8 cellular contexts compared by ENCODE assay signal in the genomic region with DNA sequence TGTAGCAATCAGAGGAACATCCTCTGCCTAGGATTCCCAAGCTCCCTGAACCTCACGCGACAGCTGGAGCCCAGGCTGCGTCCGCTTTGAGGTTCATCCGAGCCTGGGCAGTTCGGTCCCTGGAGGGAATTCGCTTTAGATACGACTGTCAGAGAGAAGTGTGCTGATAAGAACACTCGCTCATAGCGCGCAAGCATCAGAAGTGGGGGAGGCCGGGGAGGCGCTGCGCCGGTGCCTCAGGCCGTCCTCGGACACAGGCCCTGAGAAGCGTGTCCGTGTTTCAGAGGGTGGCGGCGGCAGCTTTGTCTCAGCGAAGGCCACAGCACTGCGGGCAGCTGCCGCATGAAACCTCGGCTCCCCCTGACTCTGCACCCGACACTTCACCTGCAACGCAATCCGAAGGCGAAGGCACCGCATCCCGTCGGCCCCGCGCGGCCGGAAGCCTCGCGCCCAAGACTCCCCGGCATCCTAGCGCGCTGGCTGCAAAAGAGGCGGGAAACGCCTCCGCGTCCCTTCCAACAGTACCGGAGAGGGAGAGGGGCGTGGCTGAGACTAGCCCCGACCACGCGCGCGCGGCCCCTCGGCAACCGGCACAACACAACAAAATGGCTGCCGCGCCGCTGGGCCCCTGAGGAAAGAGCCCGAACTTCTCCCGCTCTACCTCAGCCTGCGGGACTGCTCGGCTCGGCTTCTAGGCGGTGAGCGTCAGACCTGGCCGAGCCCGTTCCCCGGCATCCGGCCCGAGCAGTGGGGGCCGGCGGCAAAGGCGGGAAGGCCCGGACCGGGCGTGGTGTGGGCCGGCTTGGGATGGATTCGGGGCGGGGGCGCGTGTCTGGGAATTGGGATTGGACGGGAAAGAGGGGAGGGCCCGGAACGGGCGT. TPM values are rescaled to one million over a fixed set of nuclear protein-coding genes. Genes with fewer than 3 reads are reported as not detected.
DNase-seq lines count a peak whose midpoint lies in the region; ATAC-seq and TF ChIP-seq lines count a peak whose summit lies in the region.

TSS of gene CNTRL (plus strand) at position 586 of the 881 bp plus-strand sequence. CDS start 13,372 bp downstream, outside the sequence.

- no peak for TF ChIP-seq CTCF in mucosa of descending colon (IDR thresholded peaks at IDR 0.05)

- intact Hi-C loops in mucosa of descending colon (cut with DNase I, micrococcal nuclease), result no loop called here

- ATAC-seq in GM21619 (IDR thresholded peaks at IDR 0.05; ENCODE audit: unreplicated experiment) (peak; percentile 63), mucosa of descending colon (peak; percentile 93)

- H3K4me3 ChIP-seq in Jurkat, Clone E6-1 (ENCODE audit: low read length), result peak within 1 kb of the TSS; percentile 90
- H3K4me3 ChIP-seq in mucosa of descending colon, result peak within 1 kb of the TSS; percentile 49

- no peaks in the 10 kb centered on the region for H3K9me3 ChIP-seq in mucosa of descending colon

- no peaks in the 10 kb centered on the region for H3K36me3 ChIP-seq in mucosa of descending colon (ENCODE audit: low read depth)

- DNase-seq in DMS114 treated with DMSO at 0.1 percent for 48 hours (lab: John Stamatoyannopoulos, UW; ENCODE audit: unreplicated experiment), result peak; percentile 80
- DNase-seq in Jurkat, Clone E6-1 (ENCODE audit: low read depth, low spot score), result peak; percentile 90
- peak; percentile 83 for DNase-seq in OCI-M2 (lab: John Stamatoyannopoulos, UW; ENCODE audit: unreplicated experiment)
- DNase-seq in activated T-cell treated with anti-CD3 and anti-CD28 coated beads for 24 hours (ENCODE audit: low read depth), result peak; percentile 89
- peak; percentile 52 for DNase-seq in epidermal melanocyte (ENCODE audit: insufficient read length, low spot score)
- DNase-seq in mucosa of descending colon, result peak; percentile 86 to 93 (median 87)
- peak; percentile 50 to 65 for DNase-seq in stimulated activated CD8-positive, alpha-beta memory T cell treated with anti-CD3 and anti-CD28 coated beads, Interleukin-4, amount 100 ng/mL, for 1 hour (ENCODE audit: low read depth in 2 of 2, low spot score in 1 of 2)

- H3K4me1 ChIP-seq in mucosa of descending colon (ENCODE audit: low read depth), result peaks cover 9% of the 10 kb centered on the region

RNA-seq across cellular contexts. Expression of gene CNTRL, which starts in this region (rescaled TPM):
- polyA plus RNA-seq in Jurkat, Clone E6-1 (2012; ENCODE audit: insufficient read depth, insufficient read length), result 32.0 TPM
- 10 to 100 TPM in 1 of 3 donors, 1 to 10 TPM in 2; 9.6 to 12.4 (median 9.7) TPM for total RNA-seq in mucosa of descending colon

Comparison
In these comparisons a context has a peak if more than half of its experiments do, and no peak if none do; other contexts are left out.
1. Peak in every context shown above with its lines: DNase-seq, ATAC-seq and H3K4me3 ChIP-seq.